Comparison of ENCODE assay signal across 8 cellular contexts in the genomic region with DNA sequence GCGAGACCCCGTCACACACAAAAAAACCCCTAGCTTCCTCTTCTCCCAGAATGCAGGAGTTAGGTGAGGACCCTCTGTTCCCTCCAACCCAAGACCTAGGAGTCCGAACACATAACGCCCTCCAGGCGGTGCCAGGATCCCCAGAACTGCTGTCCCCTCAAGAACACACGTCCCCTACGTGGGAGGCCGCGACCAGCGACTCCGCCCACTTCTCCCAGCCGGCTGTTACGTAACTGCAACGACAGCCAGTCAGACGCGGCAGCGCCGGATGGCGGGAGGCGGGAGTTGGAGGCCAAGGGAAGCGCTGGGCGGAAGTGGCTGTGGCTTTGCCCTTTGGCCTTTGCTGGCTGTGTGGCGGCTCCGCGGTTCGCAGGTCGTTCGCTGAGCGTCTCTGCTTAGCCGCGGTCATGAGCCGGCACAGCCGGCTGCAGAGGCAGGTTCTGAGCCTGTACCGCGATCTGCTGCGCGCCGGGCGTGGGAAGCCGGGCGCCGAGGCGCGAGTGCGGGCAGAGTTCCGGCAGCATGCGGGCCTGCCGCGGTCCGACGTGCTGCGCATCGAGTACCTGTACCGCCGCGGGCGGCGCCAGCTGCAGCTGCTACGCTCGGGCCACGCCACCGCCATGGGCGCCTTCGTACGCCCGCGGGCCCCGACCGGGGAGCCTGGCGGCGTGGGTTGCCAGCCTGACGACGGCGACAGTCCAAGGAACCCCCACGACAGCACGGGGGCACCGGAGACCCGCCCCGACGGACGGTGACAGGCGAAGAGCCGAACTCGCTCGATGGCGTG. TPM values are rescaled to one million over a fixed set of nuclear protein-coding genes. Genes with fewer than 3 reads are reported as not detected.
DNase-seq lines count a peak whose midpoint lies in the region; ATAC-seq and TF ChIP-seq lines count a peak whose summit lies in the region.

A gene with protein sequence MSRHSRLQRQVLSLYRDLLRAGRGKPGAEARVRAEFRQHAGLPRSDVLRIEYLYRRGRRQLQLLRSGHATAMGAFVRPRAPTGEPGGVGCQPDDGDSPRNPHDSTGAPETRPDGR (plus strand): TSS at position 321 of the 787 bp plus-strand sequence. CDS start 87 bp downstream, at position 408.

- H3K27me3 ChIP-seq in testis = no peaks in the 10 kb centered on the region

- TF ChIP-seq POLR2A in NB4 (IDR thresholded peaks at IDR 0.05; ENCODE audit: extremely low read depth, insufficient read length) = peak; percentile 56
- TF ChIP-seq POLR2A in testis (IDR thresholded peaks at IDR 0.05) = no peak

- peaks cover 36% of the 10 kb centered on the region for H3K4me1 Mint-ChIP-seq in activated naive CD4-positive, alpha-beta T cell treated with anti-CD3 and anti-CD28 coated beads, Interleukin-2, amount 50 U/mL, for 24 hours

- peak; percentile 79 for DNase-seq in GM04504 (ENCODE audit: low read depth)
- peak; percentile 61 for DNase-seq in HFF-Myc (ENCODE audit: extremely low read depth, low read depth)
- DNase-seq in NB4 (ENCODE audit: low read depth) = peak; percentile 93
- DNase-seq in globus pallidus (ENCODE audit: low spot score) = peak; percentile 95
- peak; percentile 73 for DNase-seq in omental fat pad (ENCODE audit: low spot score)
- DNase-seq in testis = peak; percentile 98

- ATAC-seq in SK-N-SH treated with all-trans-retinoic acid at 6 μM for 48 hours (peak; percentile 90), omental fat pad (ENCODE audit: low FRiP score) (peak; percentile 94)

- peak within 1 kb of the TSS; percentile 98 for H3K4me3 Mint-ChIP-seq in activated naive CD4-positive, alpha-beta T cell treated with anti-CD3 and anti-CD28 coated beads, Interleukin-2, amount 50 U/mL, for 24 hours

- intact Hi-C loops in testis (cut with DNase I; ENCODE audit: low total_unique reads) = no loop called here

- H3K9me3 ChIP-seq in testis = no peaks in the 10 kb centered on the region

- H3K4me1 ChIP-seq in testis = peaks cover 13% of the 10 kb centered on the region

- WGBS in testis, 2 donors = 0% methylated on average over 3 to 31 of the region's 86 CpGs

- H3K27ac ChIP-seq in testis = peak within 1 kb of the TSS; percentile 59 to 77

- no peaks in the 10 kb centered on the region for H3K27me3 Mint-ChIP-seq in activated naive CD4-positive, alpha-beta T cell treated with anti-CD3 and anti-CD28 coated beads, Interleukin-2, amount 50 U/mL, for 24 hours

- no peak for TF ChIP-seq CTCF in HFF-Myc (IDR thresholded peaks at IDR 0.05; ENCODE audit: low read depth, low read length, missing control alignments)
- TF ChIP-seq CTCF in NB4 (IDR thresholded peaks at IDR 0.05; ENCODE audit: low read depth, low read length) = no peak
- TF ChIP-seq CTCF in omental fat pad (IDR thresholded peaks at IDR 0.05) = no peak
- TF ChIP-seq CTCF in testis (IDR thresholded peaks at IDR 0.05) = no peak

- peak within 1 kb of the TSS; percentile 98 for H3K27ac Mint-ChIP-seq in activated naive CD4-positive, alpha-beta T cell treated with anti-CD3 and anti-CD28 coated beads, Interleukin-2, amount 50 U/mL, for 24 hours

- no peaks in the 10 kb centered on the region for H3K9me3 Mint-ChIP-seq in activated naive CD4-positive, alpha-beta T cell treated with anti-CD3 and anti-CD28 coated beads, Interleukin-2, amount 50 U/mL, for 24 hours

- H3K36me3 ChIP-seq in testis (ENCODE audit: low read depth, missing control alignments) = no peaks in the 10 kb centered on the region

- H3K4me3 ChIP-seq in HFF-Myc (replicated peaks; ENCODE audit: low read depth, low read length) (peak within 1 kb of the TSS; percentile 68), NB4 (ENCODE audit: low read depth, low read length) (peak within 1 kb of the TSS; percentile 72), testis (peak within 1 kb of the TSS; percentile 80 to 92)

- peaks cover 4% of the 10 kb centered on the region for H3K36me3 Mint-ChIP-seq in activated naive CD4-positive, alpha-beta T cell treated with anti-CD3 and anti-CD28 coated beads, Interleukin-2, amount 50 U/mL, for 24 hours

TF ChIP-seq in SK-N-SH treated with all-trans-retinoic acid at 6 μM for 48 hours, 23 proteins besides CTCF, POLR2A, EP300 and RAD21:
- no peak for TF ChIP-seq PPARA (CRISPR knock-in tag; IDR thresholded peaks at IDR 0.05; ENCODE audit: borderline replicate concordance)
- no peak for TF ChIP-seq ZNF565 (CRISPR knock-in tag; conservative IDR thresholded peaks at IDR 0.05; ENCODE audit: low read depth)
- TF ChIP-seq TOX (CRISPR knock-in tag; IDR thresholded peaks at IDR 0.05; ENCODE audit: borderline replicate concordance) = no peak
- no peak for TF ChIP-seq ISL1 (CRISPR knock-in tag; IDR thresholded peaks at IDR 0.05)
- no peak for TF ChIP-seq OSR1 (CRISPR knock-in tag; IDR thresholded peaks at IDR 0.05)

RNA-seq across cellular contexts. Expression of the gene that starts here (rescaled TPM):
- 10 to 100 TPM; 19.0 to 53.8 (median 32.2) TPM for total RNA-seq in omental fat pad
- total RNA-seq in testis = 10 to 100 TPM; 40.6 to 55.0 TPM
- polyA plus RNA-seq in testis (ENCODE audit: insufficient read depth, low read depth, low replicate concordance) = 13.0 TPM

Comparison
In these comparisons a context has a peak if more than half of its experiments do, and no peak if none do; other contexts are left out.
1. Peak in every context shown above with its lines: DNase-seq, ATAC-seq, H3K4me3 ChIP-seq and H3K27ac ChIP-seq.